In the genomic region with DNA sequence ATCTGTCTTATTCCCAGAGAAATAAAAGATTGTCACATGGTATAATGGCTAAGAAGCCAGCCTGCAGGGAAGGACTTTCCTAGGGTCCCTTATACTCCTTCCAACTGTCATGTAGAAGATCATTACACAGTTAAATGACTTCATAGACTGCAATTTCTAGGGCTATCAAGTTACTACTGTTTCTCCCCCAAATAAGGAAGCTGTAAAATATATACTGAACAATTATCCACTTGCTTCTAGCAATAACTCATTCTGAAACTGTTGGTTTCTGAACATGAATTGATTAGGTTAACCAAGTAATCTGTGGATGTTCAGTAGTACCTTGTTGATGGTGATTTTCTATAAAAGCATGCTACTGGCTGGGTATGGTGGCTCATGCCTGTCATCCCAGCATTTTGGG, we compare ENCODE assay signal across 1 cellular context.
TF ChIP-seq lines count a peak whose summit lies in the region.

No MANE protein-coding gene starts in this region.

TF ChIP-seq in HEK293, 187 proteins besides CTCF, POLR2A, EP300 and RAD21 (continued from another document):
- TF ChIP-seq ZNF175 (tag by site-specific recombination; IDR thresholded peaks at IDR 0.05) (no peak), ZBTB21 (tag by site-specific recombination; IDR thresholded peaks at IDR 0.05) (peak; percentile 63), KLF7 (tag by site-specific recombination; IDR thresholded peaks at IDR 0.05; ENCODE audit: borderline replicate concordance) (no peak), ZFHX2 (tag by site-specific recombination; conservative IDR thresholded peaks at IDR 0.05) (no peak), OSR2 (tag by site-specific recombination; IDR thresholded peaks at IDR 0.05) (peak; percentile 86), SP7 (tag by site-specific recombination; IDR thresholded peaks at IDR 0.05) (0 out of 2 replicates have a peak, but pooled peaks have one; percentile 22), ZFP37 (tag by site-specific recombination; IDR thresholded peaks at IDR 0.05) (no peak), ZFP41 (tag by site-specific recombination; IDR thresholded peaks at IDR 0.05; ENCODE audit: borderline replicate concordance) (no peak), ZNF146 (tag by site-specific recombination; IDR thresholded peaks at IDR 0.05) (no peak), ZNF302 (tag by site-specific recombination; IDR thresholded peaks at IDR 0.05; ENCODE audit: low read depth) (no peak), FEZF1 (tag by site-specific recombination; IDR thresholded peaks at IDR 0.05) (no peak), ZNF473 (tag by site-specific recombination; IDR thresholded peaks at IDR 0.05) (no peak), IKZF3 (tag by site-specific recombination; IDR thresholded peaks at IDR 0.05) (peak; percentile 63), ZNF624 (tag by site-specific recombination; IDR thresholded peaks at IDR 0.05) (no peak), ZNF501 (tag by site-specific recombination; IDR thresholded peaks at IDR 0.05) (0 out of 2 replicates have a peak, but pooled peaks have one; percentile 37), WT1 (tag by site-specific recombination; IDR thresholded peaks at IDR 0.05) (peak; percentile 41; the same call in 1 of the 2 replicates), ZNF404 (tag by site-specific recombination; IDR thresholded peaks at IDR 0.05) (no peak), ZNF629 (tag by site-specific recombination; IDR thresholded peaks at IDR 0.05) (peak; percentile 62), ZBTB7A (tag by site-specific recombination; IDR thresholded peaks at IDR 0.05; ENCODE audit: low read depth) (no peak), ZBTB48 (tag by site-specific recombination; IDR thresholded peaks at IDR 0.05) (peak; percentile 52; the same call in 1 of the 2 replicates)
- TF ChIP-seq, protein P1, sequence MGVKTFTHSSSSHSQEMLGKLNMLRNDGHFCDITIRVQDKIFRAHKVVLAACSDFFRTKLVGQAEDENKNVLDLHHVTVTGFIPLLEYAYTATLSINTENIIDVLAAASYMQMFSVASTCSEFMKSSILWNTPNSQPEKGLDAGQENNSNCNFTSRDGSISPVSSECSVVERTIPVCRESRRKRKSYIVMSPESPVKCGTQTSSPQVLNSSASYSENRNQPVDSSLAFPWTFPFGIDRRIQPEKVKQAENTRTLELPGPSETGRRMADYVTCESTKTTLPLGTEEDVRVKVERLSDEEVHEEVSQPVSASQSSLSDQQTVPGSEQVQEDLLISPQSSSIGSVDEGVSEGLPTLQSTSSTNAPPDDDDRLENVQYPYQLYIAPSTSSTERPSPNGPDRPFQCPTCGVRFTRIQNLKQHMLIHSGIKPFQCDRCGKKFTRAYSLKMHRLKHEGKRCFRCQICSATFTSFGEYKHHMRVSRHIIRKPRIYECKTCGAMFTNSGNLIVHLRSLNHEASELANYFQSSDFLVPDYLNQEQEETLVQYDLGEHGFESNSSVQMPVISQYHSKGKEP (tag by site-specific recombination; IDR thresholded peaks at IDR 0.05) = peak; percentile 74
- TF ChIP-seq, protein P2, sequence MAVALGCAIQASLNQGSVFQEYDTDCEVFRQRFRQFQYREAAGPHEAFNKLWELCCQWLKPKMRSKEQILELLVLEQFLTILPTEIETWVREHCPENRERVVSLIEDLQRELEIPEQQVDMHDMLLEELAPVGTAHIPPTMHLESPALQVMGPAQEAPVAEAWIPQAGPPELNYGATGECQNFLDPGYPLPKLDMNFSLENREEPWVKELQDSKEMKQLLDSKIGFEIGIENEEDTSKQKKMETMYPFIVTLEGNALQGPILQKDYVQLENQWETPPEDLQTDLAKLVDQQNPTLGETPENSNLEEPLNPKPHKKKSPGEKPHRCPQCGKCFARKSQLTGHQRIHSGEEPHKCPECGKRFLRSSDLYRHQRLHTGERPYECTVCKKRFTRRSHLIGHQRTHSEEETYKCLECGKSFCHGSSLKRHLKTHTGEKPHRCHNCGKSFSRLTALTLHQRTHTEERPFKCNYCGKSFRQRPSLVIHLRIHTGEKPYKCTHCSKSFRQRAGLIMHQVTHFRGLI (tag by site-specific recombination; IDR thresholded peaks at IDR 0.05) = no peak
